Comparison of ENCODE assay signal across 2 cellular contexts in the genomic region with DNA sequence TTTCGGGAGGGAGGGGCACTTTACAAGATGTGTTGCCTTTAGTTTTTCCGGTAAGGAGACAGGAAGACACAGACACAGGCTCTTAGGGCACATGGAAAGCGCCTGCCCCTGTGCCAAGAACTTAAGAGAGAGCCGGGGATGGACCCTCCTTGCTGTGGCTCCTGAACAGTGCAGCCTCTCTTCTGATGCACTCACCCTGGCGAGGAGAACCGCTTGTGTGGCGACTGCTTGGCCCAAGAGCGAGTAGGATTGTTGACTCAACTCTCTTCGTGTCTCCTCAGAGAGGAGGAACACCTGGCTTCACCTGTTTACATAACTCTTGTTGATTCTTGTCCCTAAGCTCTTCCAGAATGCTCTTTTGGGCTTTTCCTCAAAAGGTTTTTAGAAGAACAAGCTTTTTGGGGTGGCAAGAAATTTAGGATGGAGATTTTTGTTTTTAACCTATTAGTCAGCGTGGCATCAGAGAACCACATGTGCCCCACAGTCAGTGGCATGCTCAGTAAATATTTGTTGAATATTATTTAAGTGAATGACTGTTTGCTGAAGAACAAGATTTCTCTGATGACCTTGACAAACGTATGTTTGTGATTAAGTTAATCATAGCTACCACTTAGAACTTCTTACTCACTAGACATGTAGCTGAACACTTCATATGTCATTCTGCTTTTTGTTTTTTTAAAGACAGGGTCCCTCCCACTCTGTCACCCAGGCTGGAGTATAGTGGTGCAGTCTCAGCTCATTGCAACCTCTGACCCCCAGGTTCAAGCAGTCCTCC.
TF ChIP-seq lines count a peak whose summit lies in the region.

No MANE protein-coding gene starts in this region.

TF ChIP-seq in SK-N-SH treated with all-trans-retinoic acid at 6 μM for 48 hours, 23 proteins besides CTCF, POLR2A, EP300 and RAD21 (continued from another document):
- TF ChIP-seq PATZ1 (CRISPR knock-in tag; IDR thresholded peaks at IDR 0.05; ENCODE audit: borderline replicate concordance) (no peak), ESRRG (CRISPR knock-in tag; IDR thresholded peaks at IDR 0.05) (no peak), ARNTL (CRISPR knock-in tag; IDR thresholded peaks at IDR 0.05; ENCODE audit: borderline replicate concordance, low read depth) (no peak), ZFP30 (CRISPR knock-in tag; IDR thresholded peaks at IDR 0.05) (no peak), ZNF8 (CRISPR knock-in tag; IDR thresholded peaks at IDR 0.05) (no peak), RARB (CRISPR knock-in tag; IDR thresholded peaks at IDR 0.05) (no peak), ZFP3 (CRISPR knock-in tag; IDR thresholded peaks at IDR 0.05) (no peak), POU6F1 (CRISPR knock-in tag; IDR thresholded peaks at IDR 0.05; ENCODE audit: borderline replicate concordance, low read depth) (no peak), CSDC2 (CRISPR knock-in tag; IDR thresholded peaks at IDR 0.05) (no peak), CREB5 (CRISPR knock-in tag; IDR thresholded peaks at IDR 0.05; ENCODE audit: low read depth) (no peak), TSHZ2 (CRISPR knock-in tag; IDR thresholded peaks at IDR 0.05) (no peak), OSR1 (CRISPR knock-in tag; IDR thresholded peaks at IDR 0.05) (no peak), ZC3H10 (CRISPR knock-in tag; IDR thresholded peaks at IDR 0.05) (no peak), SNAI2 (CRISPR knock-in tag; IDR thresholded peaks at IDR 0.05) (no peak)

TF ChIP-seq in WTC11, 78 proteins besides CTCF, POLR2A, EP300 and RAD21 (continued from another document):
- TF ChIP-seq, protein P1, sequence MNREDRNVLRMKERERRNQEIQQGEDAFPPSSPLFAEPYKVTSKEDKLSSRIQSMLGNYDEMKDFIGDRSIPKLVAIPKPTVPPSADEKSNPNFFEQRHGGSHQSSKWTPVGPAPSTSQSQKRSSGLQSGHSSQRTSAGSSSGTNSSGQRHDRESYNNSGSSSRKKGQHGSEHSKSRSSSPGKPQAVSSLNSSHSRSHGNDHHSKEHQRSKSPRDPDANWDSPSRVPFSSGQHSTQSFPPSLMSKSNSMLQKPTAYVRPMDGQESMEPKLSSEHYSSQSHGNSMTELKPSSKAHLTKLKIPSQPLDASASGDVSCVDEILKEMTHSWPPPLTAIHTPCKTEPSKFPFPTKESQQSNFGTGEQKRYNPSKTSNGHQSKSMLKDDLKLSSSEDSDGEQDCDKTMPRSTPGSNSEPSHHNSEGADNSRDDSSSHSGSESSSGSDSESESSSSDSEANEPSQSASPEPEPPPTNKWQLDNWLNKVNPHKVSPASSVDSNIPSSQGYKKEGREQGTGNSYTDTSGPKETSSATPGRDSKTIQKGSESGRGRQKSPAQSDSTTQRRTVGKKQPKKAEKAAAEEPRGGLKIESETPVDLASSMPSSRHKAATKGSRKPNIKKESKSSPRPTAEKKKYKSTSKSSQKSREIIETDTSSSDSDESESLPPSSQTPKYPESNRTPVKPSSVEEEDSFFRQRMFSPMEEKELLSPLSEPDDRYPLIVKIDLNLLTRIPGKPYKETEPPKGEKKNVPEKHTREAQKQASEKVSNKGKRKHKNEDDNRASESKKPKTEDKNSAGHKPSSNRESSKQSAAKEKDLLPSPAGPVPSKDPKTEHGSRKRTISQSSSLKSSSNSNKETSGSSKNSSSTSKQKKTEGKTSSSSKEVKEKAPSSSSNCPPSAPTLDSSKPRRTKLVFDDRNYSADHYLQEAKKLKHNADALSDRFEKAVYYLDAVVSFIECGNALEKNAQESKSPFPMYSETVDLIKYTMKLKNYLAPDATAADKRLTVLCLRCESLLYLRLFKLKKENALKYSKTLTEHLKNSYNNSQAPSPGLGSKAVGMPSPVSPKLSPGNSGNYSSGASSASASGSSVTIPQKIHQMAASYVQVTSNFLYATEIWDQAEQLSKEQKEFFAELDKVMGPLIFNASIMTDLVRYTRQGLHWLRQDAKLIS (CRISPR knock-in tag; IDR thresholded peaks at IDR 0.05; ENCODE audit: borderline replicate concordance): no peak
- TF ChIP-seq, protein P2, sequence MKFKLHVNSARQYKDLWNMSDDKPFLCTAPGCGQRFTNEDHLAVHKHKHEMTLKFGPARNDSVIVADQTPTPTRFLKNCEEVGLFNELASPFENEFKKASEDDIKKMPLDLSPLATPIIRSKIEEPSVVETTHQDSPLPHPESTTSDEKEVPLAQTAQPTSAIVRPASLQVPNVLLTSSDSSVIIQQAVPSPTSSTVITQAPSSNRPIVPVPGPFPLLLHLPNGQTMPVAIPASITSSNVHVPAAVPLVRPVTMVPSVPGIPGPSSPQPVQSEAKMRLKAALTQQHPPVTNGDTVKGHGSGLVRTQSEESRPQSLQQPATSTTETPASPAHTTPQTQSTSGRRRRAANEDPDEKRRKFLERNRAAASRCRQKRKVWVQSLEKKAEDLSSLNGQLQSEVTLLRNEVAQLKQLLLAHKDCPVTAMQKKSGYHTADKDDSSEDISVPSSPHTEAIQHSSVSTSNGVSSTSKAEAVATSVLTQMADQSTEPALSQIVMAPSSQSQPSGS (CRISPR knock-in tag; IDR thresholded peaks at IDR 0.05; ENCODE audit: borderline replicate concordance, low read depth): no peak
- no peak for TF ChIP-seq EMX1 (CRISPR knock-in tag; IDR thresholded peaks at IDR 0.05)
- no peak for TF ChIP-seq FOXK1 (CRISPR knock-in tag; IDR thresholded peaks at IDR 0.05)
- no peak for TF ChIP-seq JUN (CRISPR knock-in tag; IDR thresholded peaks at IDR 0.05)
